Comparison of ENCODE assay signal across 24 cellular contexts in genomic region chr16:2271848-2272461, GRCh38. TPM values are rescaled to one million over a fixed set of nuclear protein-coding genes. Genes with fewer than 3 reads are reported as not detected.
"Had no signal": no experiment of that assay in that cellular context is flagged by ENCODE, and none has a peak within 500 bp of the region (broad histone marks: within the 10 kb centered on the region; RNA-seq: fewer than 3 reads in every experiment).

No MANE protein-coding gene starts in this region.

- H3K27me3 ChIP-seq: hepatocyte, neural progenitor cell, spleen, tibial artery, upper lobe of left lung, vagina had no signal

- FAIRE-seq: kidney had no signal

- H3K4me3 Mint-ChIP-seq: endodermal cell; neural progenitor cell; stimulated activated memory B cell treated with anti-CD40 and anti-IgM and Interleukin-4, amounts not matched to agents 10 μg/mL and 1 μg/mL and 100 μg/mL, for 72 hours; stimulated activated naive CD8-positive, alpha-beta T cell treated with anti-CD3 and anti-CD28 coated beads, Interleukin-15, Interleukin-2, amounts not matched to agents 100 ng/mL and 50 ng/mL, for 24 hours had no signal

- H3K27me3 Mint-ChIP-seq: stimulated activated memory B cell treated with anti-CD40 and anti-IgM and Interleukin-4, amounts not matched to agents 10 μg/mL and 1 μg/mL and 100 μg/mL, for 72 hours; stimulated activated naive CD8-positive, alpha-beta T cell treated with anti-CD3 and anti-CD28 coated beads, Interleukin-15, Interleukin-2, amounts not matched to agents 100 ng/mL and 50 ng/mL, for 24 hours had no signal

- DNase-seq: effector CD4-positive, alpha-beta T cell; endodermal cell; foreskin melanocyte; head of caudate nucleus; kidney; left colon; mesendoderm; naive thymus-derived CD4-positive, alpha-beta T cell; occipital lobe; spleen; stimulated activated CD4-positive, alpha-beta T cell treated with anti-CD3 and anti-CD28 coated beads, Interleukin-15, amount 100 ng/mL, for 24 hours; stimulated activated CD4-positive, alpha-beta T cell treated with anti-CD3 and anti-CD28 coated beads, Interleukin-1b, Interleukin-23, amount 100 ng/mL, for 48 hours; stimulated activated CD4-positive, alpha-beta T cell treated with anti-CD3 and anti-CD28 coated beads, Interleukin-4, amount 100 ng/mL, for 24 hours; tibial artery had no signal

- H3K27ac Mint-ChIP-seq: endodermal cell; neural progenitor cell; stimulated activated memory B cell treated with anti-CD40 and anti-IgM and Interleukin-4, amounts not matched to agents 10 μg/mL and 1 μg/mL and 100 μg/mL, for 72 hours; stimulated activated naive CD8-positive, alpha-beta T cell treated with anti-CD3 and anti-CD28 coated beads, Interleukin-15, Interleukin-2, amounts not matched to agents 100 ng/mL and 50 ng/mL, for 24 hours had no signal

- H3K27ac ChIP-seq: coronary artery, hepatocyte, neural progenitor cell, parathyroid adenoma, prostate gland, spleen, tibial artery, upper lobe of left lung, vagina had no signal

- H3K9me3 Mint-ChIP-seq: endodermal cell; neural progenitor cell; stimulated activated memory B cell treated with anti-CD40 and anti-IgM and Interleukin-4, amounts not matched to agents 10 μg/mL and 1 μg/mL and 100 μg/mL, for 72 hours; stimulated activated naive CD8-positive, alpha-beta T cell treated with anti-CD3 and anti-CD28 coated beads, Interleukin-15, Interleukin-2, amounts not matched to agents 100 ng/mL and 50 ng/mL, for 24 hours had no signal

- ATAC-seq: left colon; naive thymus-derived CD4-positive, alpha-beta T cell; sciatic nerve; stimulated activated memory B cell treated with anti-CD40 and anti-IgM and Interleukin-4, amounts not matched to agents 10 μg/mL and 1 μg/mL and 100 μg/mL, for 72 hours had no signal

- H3K9me3 ChIP-seq: prostate gland, spleen, tibial artery, upper lobe of left lung, vagina had no signal

- H3K4me3 ChIP-seq: coronary artery, hepatocyte, neural progenitor cell, prostate gland, spleen, tibial artery, upper lobe of left lung, vagina had no signal

- H3K36me3 ChIP-seq: neural progenitor cell, prostate gland, vagina had no signal

RNA-seq across cellular contexts. Expression of gene DNASE1L2, which starts 35.7 kb away (rescaled TPM):
- polyA plus RNA-seq: naive thymus-derived CD4-positive, alpha-beta T cell had no signal
